ENCODE assay signal across 8 cellular contexts in genomic region chr1:120544434-120544833, GRCh38.
DNase-seq lines count a peak whose midpoint lies in the region; ATAC-seq and TF ChIP-seq lines count a peak whose summit lies in the region.
"Not testable (repeated sequence)": the region's sequence is repeated elsewhere in the genome, so short reads cannot be mapped to it uniquely, and the experiment has no call there.

No MANE protein-coding gene starts in this region.

- peak; percentile 100 for ATAC-seq in CD4-positive, alpha-beta T cell (ENCODE audit: poor library complexity)
- ATAC-seq in GM21360 (IDR thresholded peaks at IDR 0.05; ENCODE audit: unreplicated experiment) (peak; percentile 57), HG03159 (IDR thresholded peaks at IDR 0.05; ENCODE audit: unreplicated experiment) (peak; percentile 93), WTC11 (peak; percentile 81)

- H3K27ac ChIP-seq in CD4-positive, alpha-beta T cell (ENCODE audit: low read depth, low read length); neutrophil: not testable (repeated sequence)

- H3K36me3 Mint-ChIP-seq in CD4-positive, alpha-beta T cell (ENCODE audit: low read depth); WTC11: not testable (repeated sequence)

- not testable (repeated sequence) for H3K27me3 ChIP-seq in CD4-positive, alpha-beta T cell (ENCODE audit: control insufficient read depth, insufficient read depth, low read length); neutrophil

- DNase-seq in CD4-positive, alpha-beta T cell: peak; percentile 70 to 90 (median 78)
- DNase-seq in WTC11 (ENCODE audit: low spot score) (peak; percentile 82), activated gamma-delta T cell treated with Interleukin-2 at 50 U/mL for 16 hours (peak; percentile 88)
- not testable (repeated sequence) for DNase-seq in fibroblast of the aortic adventitia (ENCODE audit: low read depth)
- peak; percentile 63 to 65 for DNase-seq in stimulated activated CD8-positive, alpha-beta memory T cell treated with anti-CD3 and anti-CD28 coated beads, Interleukin-2, amount 100 ng/mL, for 48 hours (ENCODE audit: low read depth in 2 of 2)

- not testable (repeated sequence) for H3K9me3 ChIP-seq in CD4-positive, alpha-beta T cell (ENCODE audit: control insufficient read depth, low read length); neutrophil

- H3K4me1 ChIP-seq in neutrophil (ENCODE audit: control insufficient read depth in 1 of 2, insufficient read depth in 1 of 2, low read depth in 1 of 2, low read length in 1 of 2): not testable (repeated sequence)

- intact Hi-C loops in CD4-positive, alpha-beta T cell (cut with DNase I, micrococcal nuclease): not testable (repeated sequence)

- H3K4me3 Mint-ChIP-seq in CD4-positive, alpha-beta T cell; WTC11: not testable (repeated sequence)

- H3K27ac Mint-ChIP-seq in CD4-positive, alpha-beta T cell; WTC11: not testable (repeated sequence)

- H3K4me1 Mint-ChIP-seq in CD4-positive, alpha-beta T cell (ENCODE audit: low read depth); WTC11: not testable (repeated sequence)

- not testable (repeated sequence) for H3K27me3 Mint-ChIP-seq in CD4-positive, alpha-beta T cell; WTC11 (ENCODE audit: low read depth)

- CTCF ChIA-PET in CD4-positive, alpha-beta T cell (lab: Charles Lee); WTC11 (lab: Charles Lee): not testable (repeated sequence)

- H3K36me3 ChIP-seq in neutrophil: not testable (repeated sequence)

- POLR2A ChIA-PET in CD4-positive, alpha-beta T cell (lab: Charles Lee); WTC11 (lab: Charles Lee): not testable (repeated sequence)

- not testable (repeated sequence) for H3K4me3 ChIP-seq in fibroblast of the aortic adventitia (ENCODE audit: low read depth, low read length); neutrophil (ENCODE audit: low read depth in 1 of 2, low read length in 1 of 2)

- peak; percentile 60 for TF ChIP-seq CTCF in CD4-positive, alpha-beta T cell (IDR thresholded peaks at IDR 0.05)
- peak; percentile 45; the same call in 1 of the 2 replicates for TF ChIP-seq CTCF in WTC11 (IDR thresholded peaks at IDR 0.05)
- peak; percentile 53 for TF ChIP-seq CTCF in fibroblast of the aortic adventitia (IDR thresholded peaks at IDR 0.05; ENCODE audit: insufficient read depth, low read length)
- peak; percentile 70 for TF ChIP-seq CTCF in neutrophil (IDR thresholded peaks at IDR 0.05)

- not testable (repeated sequence) for H3K9me3 Mint-ChIP-seq in CD4-positive, alpha-beta T cell; WTC11
